In genomic region chr21:33291686-33292085, GRCh38 we compare ENCODE assay signal across 19 cellular contexts.
"Had no signal": no experiment of that assay in that cellular context is flagged by ENCODE, and none has a peak within 500 bp of the region (broad histone marks: within the 10 kb centered on the region; RNA-seq: fewer than 3 reads in every experiment).

No MANE protein-coding gene starts in this region.

- H3K4me1 ChIP-seq: sigmoid colon had no signal

- H3K9me3 Mint-ChIP-seq: mesothelial cell of epicardium; natural killer cell treated with Interleukin-12 subunit alpha and Interleukin-12 subunit beta and Interleukin-15 and Interleukin-18, amount 100 ng/mL, for 72 hours had no signal

- DNase-seq: colonic mucosa; effector CD4-positive, alpha-beta T cell; foreskin melanocyte; heart right ventricle; hypothalamus; islet precursor cell; mammary epithelial cell; posterior cingulate gyrus; sigmoid colon; stimulated activated CD4-positive, alpha-beta T cell treated with anti-CD3 and anti-CD28 coated beads, Interleukin-12 subunit alpha, Interleukin-12 subunit beta, amount 100 ng/mL, for 4 hours; stimulated activated naive CD4-positive, alpha-beta T cell treated with Interleukin-2 at 50 U/mL for 16 hours; thyroid gland had no signal

- H3K9me3 ChIP-seq: colonic mucosa, heart right ventricle, sigmoid colon, suprapubic skin, thyroid gland had no signal

- H3K27me3 Mint-ChIP-seq: natural killer cell treated with Interleukin-12 subunit alpha and Interleukin-12 subunit beta and Interleukin-15 and Interleukin-18, amount 100 ng/mL, for 72 hours; type B pancreatic cell had no signal

- H3K4me3 Mint-ChIP-seq: mesothelial cell of epicardium; natural killer cell treated with Interleukin-12 subunit alpha and Interleukin-12 subunit beta and Interleukin-15 and Interleukin-18, amount 100 ng/mL, for 72 hours; type B pancreatic cell had no signal

- H3K27me3 ChIP-seq: colonic mucosa, heart right ventricle, sigmoid colon, suprapubic skin, thyroid gland had no signal

- ATAC-seq: heart right ventricle; left lobe of liver; natural killer cell treated with Interleukin-12 subunit alpha and Interleukin-12 subunit beta and Interleukin-15 and Interleukin-18, amount 100 ng/mL, for 72 hours had no signal

- H3K27ac ChIP-seq: colonic mucosa, heart right ventricle, sigmoid colon, skin epidermis, suprapubic skin had no signal

- H3K27ac Mint-ChIP-seq: natural killer cell treated with Interleukin-12 subunit alpha and Interleukin-12 subunit beta and Interleukin-15 and Interleukin-18, amount 100 ng/mL, for 72 hours; type B pancreatic cell had no signal

- H3K4me3 ChIP-seq: colonic mucosa, heart right ventricle, sigmoid colon, skin epidermis, suprapubic skin, thyroid gland had no signal

- FAIRE-seq: urothelium cell line had no signal
